Comparison of ENCODE assay signal across 8 cellular contexts in genomic region chr1:108661030-108661609, GRCh38. TPM values are rescaled to one million over a fixed set of nuclear protein-coding genes. Genes with fewer than 3 reads are reported as not detected.
DNase-seq lines count a peak whose midpoint lies in the region; ATAC-seq and TF ChIP-seq lines count a peak whose summit lies in the region.

Gene HENMT1 (minus strand): TSS chr1:108661093. CDS start chr1:108659884, 1,209 bp downstream.

- H3K27ac Mint-ChIP-seq in brain (no peak within 1 kb of the TSS), immature natural killer cell (peak within 1 kb of the TSS; percentile 95 to 98 (median 96))

- peaks cover 0 to 4% (median 0%) of the 10 kb centered on the region in 6 donors for H3K36me3 ChIP-seq in spleen

- H3K27ac ChIP-seq in C4-2B: peak within 1 kb of the TSS; percentile 84
- peak within 1 kb of the TSS; percentile 96 to 100 (median 98) for H3K27ac ChIP-seq in spleen

- H3K9me3 Mint-ChIP-seq in brain: peaks cover 2 to 14% (median 9%) of the 10 kb centered on the region in 5 experiments
- H3K9me3 Mint-ChIP-seq in immature natural killer cell: no peaks in the 10 kb centered on the region

- TF ChIP-seq POLR2A in spleen (IDR thresholded peaks at IDR 0.05): no peak

- peak within 1 kb of the TSS; percentile 69 to 77 (median 76) for H3K4me3 Mint-ChIP-seq in brain
- peak within 1 kb of the TSS; percentile 83 to 92 (median 86) for H3K4me3 Mint-ChIP-seq in immature natural killer cell

- 0 to 2% (median 0%) methylated on average over 68 to 81 of the region's 81 CpGs for WGBS in spleen, 5 donors

- DNase-seq in HS-5 (ENCODE audit: low read depth) (peak; percentile 34), T-helper 22 cell (ENCODE audit: low read depth) (peak; percentile 71), immature natural killer cell (peak; percentile 88 to 91 (median 90)), spleen (peak; percentile 94), NCI-H2107 treated with DMSO at 0.1 percent for 48 hours (lab: John Stamatoyannopoulos, UW; ENCODE audit: unreplicated experiment) (no peak)

- peak within 1 kb of the TSS; percentile 40 to 75 (median 54) for H3K4me3 ChIP-seq in spleen

- peak; percentile 90 for ATAC-seq in GM19455 (IDR thresholded peaks at IDR 0.05; ENCODE audit: unreplicated experiment)

- no peaks in the 10 kb centered on the region for H3K9me3 ChIP-seq in spleen

- intact Hi-C loops in spleen (cut with DNase I; ENCODE audit: low total_unique reads): no loop called here

- H3K27me3 Mint-ChIP-seq in brain: peaks cover 33% of the 10 kb centered on the region
- H3K27me3 Mint-ChIP-seq in immature natural killer cell (ENCODE audit: low read depth in 3 of 3): peaks cover 8 to 19% (median 12%) of the 10 kb centered on the region in 3 donors

- H3K4me1 Mint-ChIP-seq in brain (no peaks in the 10 kb centered on the region), immature natural killer cell (peaks cover 49 to 64% of the 10 kb centered on the region in 2 donors)

- H3K36me3 Mint-ChIP-seq in brain: no peaks in the 10 kb centered on the region
- peaks cover 9 to 11% (median 9%) of the 10 kb centered on the region in 3 donors for H3K36me3 Mint-ChIP-seq in immature natural killer cell

- TF ChIP-seq CTCF in C4-2B (conservative IDR thresholded peaks at IDR 0.05) (no peak), brain (conservative IDR thresholded peaks at IDR 0.05) (no peak), spleen (IDR thresholded peaks at IDR 0.05 in 8 of 11, conservative IDR thresholded peaks at IDR 0.05 in 3 of 11) (no peak)

- peaks cover 4 to 46% (median 20%) of the 10 kb centered on the region in 6 donors for H3K4me1 ChIP-seq in spleen

- H3K27me3 ChIP-seq in spleen (replicated peaks in 1 of 7): no peaks in the 10 kb centered on the region

RNA-seq across cellular contexts. Expression of gene HENMT1, which starts in this region (rescaled TPM):
- polyA plus RNA-seq in brain (ENCODE audit: insufficient read depth, low read depth, low replicate concordance): 16.3 TPM
- polyA plus RNA-seq in immature natural killer cell: 100 to 1,000 TPM in 2 of 3 donors, 10 to 100 TPM in 1; 80.4 to 142 (median 108) TPM
- 10 to 100 TPM in 6 of 7 donors, 1 to 10 TPM in 1; 7.3 to 16.5 (median 11.5) TPM for total RNA-seq in spleen
- 10 to 100 TPM in 2 of 3 donors, 1 to 10 TPM in 1; 9.2 to 11.2 (median 10.9) TPM for polyA plus RNA-seq in spleen

Comparison
In these comparisons a context has a peak if more than half of its experiments do, and no peak if none do; other contexts are left out.
1. H3K27ac Mint-ChIP-seq: peak in immature natural killer cell (6 of 6); none in brain (0 of 5).